In the genomic region with DNA sequence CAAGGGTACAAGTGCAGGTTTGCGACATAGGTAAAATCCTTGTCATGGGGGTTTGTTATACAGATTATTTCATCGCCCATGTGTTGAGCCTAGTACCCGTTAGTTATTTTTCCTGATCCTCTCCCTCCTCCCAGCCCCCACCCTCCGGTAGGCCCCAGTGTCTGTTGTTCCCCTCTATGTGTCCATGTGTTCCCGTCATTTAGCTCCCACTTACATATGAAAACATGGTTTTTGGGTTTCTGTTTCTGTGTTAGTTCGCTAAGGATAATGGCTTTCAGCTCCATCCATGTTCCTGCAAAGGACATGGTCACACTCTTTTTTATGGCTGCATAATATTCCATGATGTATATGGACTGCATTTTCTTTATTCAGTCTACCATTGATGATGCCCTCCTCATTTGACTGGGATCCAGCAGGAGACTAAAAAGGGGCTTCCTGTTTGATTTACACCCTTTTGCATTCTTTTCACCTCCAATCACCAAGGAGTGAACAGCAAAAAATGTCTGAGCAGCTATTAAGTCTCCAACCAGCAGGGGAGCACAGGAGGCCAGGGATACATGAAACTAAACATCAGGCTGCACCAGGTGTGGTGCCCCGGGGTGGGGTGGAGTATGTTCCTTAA, we compare ENCODE assay signal across 2 cellular contexts.
TF ChIP-seq lines count a peak whose summit lies in the region.

No MANE protein-coding gene starts in this region.

TF ChIP-seq in HepG2, 621 proteins besides CTCF, POLR2A, EP300 and RAD21 (continued from another document and continues in another):
- TF ChIP-seq, protein P1, sequence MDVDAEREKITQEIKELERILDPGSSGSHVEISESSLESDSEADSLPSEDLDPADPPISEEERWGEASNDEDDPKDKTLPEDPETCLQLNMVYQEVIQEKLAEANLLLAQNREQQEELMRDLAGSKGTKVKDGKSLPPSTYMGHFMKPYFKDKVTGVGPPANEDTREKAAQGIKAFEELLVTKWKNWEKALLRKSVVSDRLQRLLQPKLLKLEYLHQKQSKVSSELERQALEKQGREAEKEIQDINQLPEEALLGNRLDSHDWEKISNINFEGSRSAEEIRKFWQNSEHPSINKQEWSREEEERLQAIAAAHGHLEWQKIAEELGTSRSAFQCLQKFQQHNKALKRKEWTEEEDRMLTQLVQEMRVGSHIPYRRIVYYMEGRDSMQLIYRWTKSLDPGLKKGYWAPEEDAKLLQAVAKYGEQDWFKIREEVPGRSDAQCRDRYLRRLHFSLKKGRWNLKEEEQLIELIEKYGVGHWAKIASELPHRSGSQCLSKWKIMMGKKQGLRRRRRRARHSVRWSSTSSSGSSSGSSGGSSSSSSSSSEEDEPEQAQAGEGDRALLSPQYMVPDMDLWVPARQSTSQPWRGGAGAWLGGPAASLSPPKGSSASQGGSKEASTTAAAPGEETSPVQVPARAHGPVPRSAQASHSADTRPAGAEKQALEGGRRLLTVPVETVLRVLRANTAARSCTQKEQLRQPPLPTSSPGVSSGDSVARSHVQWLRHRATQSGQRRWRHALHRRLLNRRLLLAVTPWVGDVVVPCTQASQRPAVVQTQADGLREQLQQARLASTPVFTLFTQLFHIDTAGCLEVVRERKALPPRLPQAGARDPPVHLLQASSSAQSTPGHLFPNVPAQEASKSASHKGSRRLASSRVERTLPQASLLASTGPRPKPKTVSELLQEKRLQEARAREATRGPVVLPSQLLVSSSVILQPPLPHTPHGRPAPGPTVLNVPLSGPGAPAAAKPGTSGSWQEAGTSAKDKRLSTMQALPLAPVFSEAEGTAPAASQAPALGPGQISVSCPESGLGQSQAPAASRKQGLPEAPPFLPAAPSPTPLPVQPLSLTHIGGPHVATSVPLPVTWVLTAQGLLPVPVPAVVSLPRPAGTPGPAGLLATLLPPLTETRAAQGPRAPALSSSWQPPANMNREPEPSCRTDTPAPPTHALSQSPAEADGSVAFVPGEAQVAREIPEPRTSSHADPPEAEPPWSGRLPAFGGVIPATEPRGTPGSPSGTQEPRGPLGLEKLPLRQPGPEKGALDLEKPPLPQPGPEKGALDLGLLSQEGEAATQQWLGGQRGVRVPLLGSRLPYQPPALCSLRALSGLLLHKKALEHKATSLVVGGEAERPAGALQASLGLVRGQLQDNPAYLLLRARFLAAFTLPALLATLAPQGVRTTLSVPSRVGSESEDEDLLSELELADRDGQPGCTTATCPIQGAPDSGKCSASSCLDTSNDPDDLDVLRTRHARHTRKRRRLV (CRISPR knock-in tag; IDR thresholded peaks at IDR 0.05), result no peak
- TF ChIP-seq MXD4 (CRISPR knock-in tag; IDR thresholded peaks at IDR 0.05), result no peak
- no peak for TF ChIP-seq MBNL3 (CRISPR knock-in tag; conservative IDR thresholded peaks at IDR 0.05)
- TF ChIP-seq, protein P2, sequence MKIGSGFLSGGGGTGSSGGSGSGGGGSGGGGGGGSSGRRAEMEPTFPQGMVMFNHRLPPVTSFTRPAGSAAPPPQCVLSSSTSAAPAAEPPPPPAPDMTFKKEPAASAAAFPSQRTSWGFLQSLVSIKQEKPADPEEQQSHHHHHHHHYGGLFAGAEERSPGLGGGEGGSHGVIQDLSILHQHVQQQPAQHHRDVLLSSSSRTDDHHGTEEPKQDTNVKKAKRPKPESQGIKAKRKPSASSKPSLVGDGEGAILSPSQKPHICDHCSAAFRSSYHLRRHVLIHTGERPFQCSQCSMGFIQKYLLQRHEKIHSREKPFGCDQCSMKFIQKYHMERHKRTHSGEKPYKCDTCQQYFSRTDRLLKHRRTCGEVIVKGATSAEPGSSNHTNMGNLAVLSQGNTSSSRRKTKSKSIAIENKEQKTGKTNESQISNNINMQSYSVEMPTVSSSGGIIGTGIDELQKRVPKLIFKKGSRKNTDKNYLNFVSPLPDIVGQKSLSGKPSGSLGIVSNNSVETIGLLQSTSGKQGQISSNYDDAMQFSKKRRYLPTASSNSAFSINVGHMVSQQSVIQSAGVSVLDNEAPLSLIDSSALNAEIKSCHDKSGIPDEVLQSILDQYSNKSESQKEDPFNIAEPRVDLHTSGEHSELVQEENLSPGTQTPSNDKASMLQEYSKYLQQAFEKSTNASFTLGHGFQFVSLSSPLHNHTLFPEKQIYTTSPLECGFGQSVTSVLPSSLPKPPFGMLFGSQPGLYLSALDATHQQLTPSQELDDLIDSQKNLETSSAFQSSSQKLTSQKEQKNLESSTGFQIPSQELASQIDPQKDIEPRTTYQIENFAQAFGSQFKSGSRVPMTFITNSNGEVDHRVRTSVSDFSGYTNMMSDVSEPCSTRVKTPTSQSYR (CRISPR knock-in tag; IDR thresholded peaks at IDR 0.05; ENCODE audit: borderline replicate concordance), result 0 out of 2 replicates have a peak, but pooled peaks have one; percentile 1
- TF ChIP-seq NFRKB (IDR thresholded peaks at IDR 0.05), result no peak
- TF ChIP-seq, protein P3, sequence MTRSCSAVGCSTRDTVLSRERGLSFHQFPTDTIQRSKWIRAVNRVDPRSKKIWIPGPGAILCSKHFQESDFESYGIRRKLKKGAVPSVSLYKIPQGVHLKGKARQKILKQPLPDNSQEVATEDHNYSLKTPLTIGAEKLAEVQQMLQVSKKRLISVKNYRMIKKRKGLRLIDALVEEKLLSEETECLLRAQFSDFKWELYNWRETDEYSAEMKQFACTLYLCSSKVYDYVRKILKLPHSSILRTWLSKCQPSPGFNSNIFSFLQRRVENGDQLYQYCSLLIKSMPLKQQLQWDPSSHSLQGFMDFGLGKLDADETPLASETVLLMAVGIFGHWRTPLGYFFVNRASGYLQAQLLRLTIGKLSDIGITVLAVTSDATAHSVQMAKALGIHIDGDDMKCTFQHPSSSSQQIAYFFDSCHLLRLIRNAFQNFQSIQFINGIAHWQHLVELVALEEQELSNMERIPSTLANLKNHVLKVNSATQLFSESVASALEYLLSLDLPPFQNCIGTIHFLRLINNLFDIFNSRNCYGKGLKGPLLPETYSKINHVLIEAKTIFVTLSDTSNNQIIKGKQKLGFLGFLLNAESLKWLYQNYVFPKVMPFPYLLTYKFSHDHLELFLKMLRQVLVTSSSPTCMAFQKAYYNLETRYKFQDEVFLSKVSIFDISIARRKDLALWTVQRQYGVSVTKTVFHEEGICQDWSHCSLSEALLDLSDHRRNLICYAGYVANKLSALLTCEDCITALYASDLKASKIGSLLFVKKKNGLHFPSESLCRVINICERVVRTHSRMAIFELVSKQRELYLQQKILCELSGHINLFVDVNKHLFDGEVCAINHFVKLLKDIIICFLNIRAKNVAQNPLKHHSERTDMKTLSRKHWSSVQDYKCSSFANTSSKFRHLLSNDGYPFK (CRISPR knock-in tag; IDR thresholded peaks at IDR 0.05; ENCODE audit: borderline replicate concordance), result no peak
- TF ChIP-seq SMARCC2 (IDR thresholded peaks at IDR 0.05), result no peak
- no peak for TF ChIP-seq CHD2 (IDR thresholded peaks at IDR 0.05; ENCODE audit: low read depth, low read length)
- TF ChIP-seq ZNF768 (CRISPR knock-in tag; IDR thresholded peaks at IDR 0.05), result no peak
- TF ChIP-seq ATF1 (CRISPR knock-in tag; IDR thresholded peaks at IDR 0.05), result no peak
- TF ChIP-seq, protein P4, sequence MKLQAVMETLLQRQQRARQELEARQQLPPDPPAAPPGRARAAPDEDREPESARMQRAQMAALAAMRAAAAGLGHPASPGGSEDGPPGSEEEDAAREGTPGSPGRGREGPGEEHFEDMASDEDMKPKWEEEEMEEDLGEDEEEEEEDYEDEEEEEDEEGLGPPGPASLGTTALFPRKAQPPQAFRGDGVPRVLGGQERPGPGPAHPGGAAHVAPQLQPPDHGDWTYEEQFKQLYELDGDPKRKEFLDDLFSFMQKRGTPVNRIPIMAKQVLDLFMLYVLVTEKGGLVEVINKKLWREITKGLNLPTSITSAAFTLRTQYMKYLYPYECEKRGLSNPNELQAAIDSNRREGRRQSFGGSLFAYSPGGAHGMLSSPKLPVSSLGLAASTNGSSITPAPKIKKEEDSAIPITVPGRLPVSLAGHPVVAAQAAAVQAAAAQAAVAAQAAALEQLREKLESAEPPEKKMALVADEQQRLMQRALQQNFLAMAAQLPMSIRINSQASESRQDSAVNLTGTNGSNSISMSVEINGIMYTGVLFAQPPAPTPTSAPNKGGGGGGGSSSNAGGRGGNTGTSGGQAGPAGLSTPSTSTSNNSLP (IDR thresholded peaks at IDR 0.05; ENCODE audit: low read depth, low read length), result 0 out of 2 replicates have a peak, but pooled peaks have one; percentile 7

TF ChIP-seq in WTC11, 78 proteins besides CTCF, POLR2A, EP300 and RAD21 (continued from another document):
- TF ChIP-seq, protein P5, sequence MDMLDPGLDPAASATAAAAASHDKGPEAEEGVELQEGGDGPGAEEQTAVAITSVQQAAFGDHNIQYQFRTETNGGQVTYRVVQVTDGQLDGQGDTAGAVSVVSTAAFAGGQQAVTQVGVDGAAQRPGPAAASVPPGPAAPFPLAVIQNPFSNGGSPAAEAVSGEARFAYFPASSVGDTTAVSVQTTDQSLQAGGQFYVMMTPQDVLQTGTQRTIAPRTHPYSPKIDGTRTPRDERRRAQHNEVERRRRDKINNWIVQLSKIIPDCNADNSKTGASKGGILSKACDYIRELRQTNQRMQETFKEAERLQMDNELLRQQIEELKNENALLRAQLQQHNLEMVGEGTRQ (CRISPR knock-in tag; IDR thresholded peaks at IDR 0.05), result no peak
- 0 out of 2 replicates have a peak, but pooled peaks have one; percentile 76 for TF ChIP-seq GTF2I (CRISPR knock-in tag; conservative IDR thresholded peaks at IDR 0.05)
